8 cellular contexts compared by ENCODE assay signal in genomic region chr18:8704361-8705279, GRCh38. TPM values are rescaled to one million over a fixed set of nuclear protein-coding genes. Genes with fewer than 3 reads are reported as not detected.
DNase-seq lines count a peak whose midpoint lies in the region; TF ChIP-seq lines count a peak whose summit lies in the region.

No MANE protein-coding gene starts in this region.

- peaks cover 44 to 48% of the 10 kb centered on the region in 2 experiments for H3K4me1 Mint-ChIP-seq in H9
- peaks cover 42% of the 10 kb centered on the region for H3K4me1 Mint-ChIP-seq in neural progenitor cell

- no peak overlapping the region for H2BK15ac ChIP-seq in H9 (ENCODE audit: low read depth, low read length)

- H3K14ac ChIP-seq in H9 (ENCODE audit: insufficient read depth, low read length) = 0 out of 2 replicates have a peak overlapping the region, but pooled peaks have one; percentile 20

- no peak overlapping the region for H4K91ac ChIP-seq in H9 (ENCODE audit: insufficient read length, low read depth, low read length)

- H4K20me1 ChIP-seq in H9 (ENCODE audit: control insufficient read depth, insufficient read depth, insufficient read length) (no peaks in the 10 kb centered on the region), neural progenitor cell (ENCODE audit: low read depth) (peaks cover 30% of the 10 kb centered on the region)

- H4K5ac ChIP-seq in H9 (ENCODE audit: insufficient read length, low read depth, low read length) = no peak overlapping the region

- peaks cover 25% of the 10 kb centered on the region for H3K27me3 Mint-ChIP-seq in H9 (ENCODE audit: low read depth)
- peaks cover 17% of the 10 kb centered on the region for H3K27me3 Mint-ChIP-seq in neural progenitor cell (ENCODE audit: insufficient read depth, low read depth)

- no peak overlapping the region for H3K56ac ChIP-seq in H9 (ENCODE audit: insufficient read length, low read depth, low read length)

- no peak overlapping the region for H3K23ac ChIP-seq in H9 (ENCODE audit: insufficient read length, low read depth, low read length)

- H4K8ac ChIP-seq in H9 (replicated peaks; ENCODE audit: insufficient read length, low read depth, low read length) = no peak overlapping the region

- no peak overlapping the region for H3K27ac ChIP-seq in H9 (ENCODE audit: insufficient read length, low read depth, low read length)
- H3K27ac ChIP-seq in neural progenitor cell = no peak overlapping the region
- H3K27ac ChIP-seq in stomach = peak overlapping the region; percentile 83 to 95 (median 86)

- H2BK12ac ChIP-seq in H9 (ENCODE audit: insufficient read length, low read depth, low read length) = no peak overlapping the region

- H3K36me3 Mint-ChIP-seq in H9 (ENCODE audit: insufficient read depth in 1 of 3, low read depth in 3 of 3) = peaks cover 3 to 17% (median 7%) of the 10 kb centered on the region in 3 experiments
- H3K36me3 Mint-ChIP-seq in neural progenitor cell = no peaks in the 10 kb centered on the region

- intact Hi-C loops in stomach (cut with DNase I; ENCODE audit: low total_unique reads) = no loop called here

- peak overlapping the region; percentile 29 for H3K4me2 ChIP-seq in H9 (ENCODE audit: insufficient read depth, insufficient read length, low read length)
- peak overlapping the region; percentile 86 for H3K4me2 ChIP-seq in neural progenitor cell

- H3K36me3 ChIP-seq in neural progenitor cell = no peaks in the 10 kb centered on the region
- H3K36me3 ChIP-seq in stomach = no peaks in the 10 kb centered on the region

- no peak overlapping the region for H3K4ac ChIP-seq in H9 (ENCODE audit: low read depth, low read length)

- H3K4me1 ChIP-seq in H9 (ENCODE audit: insufficient read depth, low read length) (no peaks in the 10 kb centered on the region; the same call in 1 of the 2 replicates), neural progenitor cell (peaks cover 30% of the 10 kb centered on the region), stomach (peaks cover 26 to 45% (median 35%) of the 10 kb centered on the region in 4 donors)

- no peak overlapping the region for H2BK120ac ChIP-seq in H9 (ENCODE audit: low read depth, low read length, poor library complexity, severe bottlenecking)

- DNase-seq in Daoy (ENCODE audit: low read depth) = peak; percentile 88
- peak; percentile 84 for DNase-seq in H9
- DNase-seq in LoVo (ENCODE audit: low spot score) = peak; percentile 90
- DNase-seq in SHP77 (lab: John Stamatoyannopoulos, UW) = peak; percentile 63 to 83
- peak; percentile 79 for DNase-seq in activated gamma-delta T cell treated with Interleukin-2 at 50 U/mL for 16 hours
- peak; percentile 92 to 97 for DNase-seq in foreskin fibroblast
- peak; percentile 94 for DNase-seq in neural progenitor cell (ENCODE audit: low spot score)
- peak; percentile 92 for DNase-seq in stomach

- H3K9me3 ChIP-seq in H9 (ENCODE audit: control insufficient read depth, low read depth, low read length) (no peaks in the 10 kb centered on the region), neural progenitor cell (ENCODE audit: low read depth) (no peaks in the 10 kb centered on the region), stomach (no peaks in the 10 kb centered on the region)

- H3K23me2 ChIP-seq in H9 (ENCODE audit: insufficient read length, low read depth, low read length, poor library complexity, severe bottlenecking) = peaks cover 20% of the 10 kb centered on the region

- H2BK5ac ChIP-seq in H9 (ENCODE audit: insufficient read length, low read length) = no peak overlapping the region

- H3K27ac Mint-ChIP-seq in H9 (peak overlapping the region in 1 of 3 experiments; percentile 79; a peak in 2 of 7 replicates), neural progenitor cell (no peak overlapping the region)

- H3K4me3 Mint-ChIP-seq in H9 (peak overlapping the region; percentile 76 to 85), neural progenitor cell (peak overlapping the region; percentile 87)

- H2AFZ ChIP-seq in H9 (ENCODE audit: low read length) (no peak overlapping the region), neural progenitor cell (replicated peaks) (peak overlapping the region; percentile 91)

- H2BK20ac ChIP-seq in H9 (ENCODE audit: low read depth, low read length, poor library complexity, severe bottlenecking) = no peak overlapping the region

- H3K79me2 ChIP-seq in H9 (ENCODE audit: insufficient read depth, low read length) (peaks cover 5% of the 10 kb centered on the region; the same call in 1 of the 2 replicates), neural progenitor cell (ENCODE audit: low read depth) (peaks cover 38% of the 10 kb centered on the region)

- TF ChIP-seq POLR2A in stomach (IDR thresholded peaks at IDR 0.05) = no peak

- TF ChIP-seq EP300 in stomach (IDR thresholded peaks at IDR 0.05) = no peak

- no peak overlapping the region for H2AK5ac ChIP-seq in H9 (ENCODE audit: insufficient read length, low read length)

- H3K4me3 ChIP-seq in foreskin fibroblast (ENCODE audit: low read depth in 1 of 2, low read length in 2 of 2) = peak overlapping the region; percentile 44 to 52
- H3K4me3 ChIP-seq in neural progenitor cell = peak overlapping the region; percentile 87
- H3K4me3 ChIP-seq in stomach = peak overlapping the region; percentile 71 to 91 (median 76)

- H3K27me3 ChIP-seq in H9 (ENCODE audit: insufficient read depth, low read length) (no peaks in the 10 kb centered on the region; the same call in 1 of the 2 replicates), neural progenitor cell (no peaks in the 10 kb centered on the region), stomach (peaks cover 0 to 33% (median 10%) of the 10 kb centered on the region in 3 donors)

- H3K9ac ChIP-seq in H9 (ENCODE audit: extremely low read depth, insufficient read length, low read length) (no peak overlapping the region), neural progenitor cell (no peak overlapping the region)

- peaks cover 40% of the 10 kb centered on the region for H3F3A ChIP-seq in neural progenitor cell (ENCODE audit: low read depth)

- no peak for TF ChIP-seq CTCF in H9 (conservative IDR thresholded peaks at IDR 0.05)
- no peak for TF ChIP-seq CTCF in foreskin fibroblast (IDR thresholded peaks at IDR 0.05; ENCODE audit: low read depth, low read length)
- no peak for TF ChIP-seq CTCF in neural progenitor cell (IDR thresholded peaks at IDR 0.05)
- no peak for TF ChIP-seq CTCF in stomach (IDR thresholded peaks at IDR 0.05)

- H3T11ph ChIP-seq in H9 (ENCODE audit: low read length) = no peak overlapping the region

- H3K18ac ChIP-seq in H9 (ENCODE audit: insufficient read length, low read depth, low read length) = no peak overlapping the region

- WGBS in H9 (ENCODE audit: extremely low coverage, insufficient read length, low lambda C conversion rate) = no CpG with 5 or more reads among the region's 71 CpGs
- WGBS in stomach, 5 donors = 1 to 5% (median 2%) methylated on average over 23 to 71 of the region's 71 CpGs

- H3K79me1 ChIP-seq in H9 (ENCODE audit: insufficient read depth, low read depth, low read length, poor library complexity, severe bottlenecking) = no peaks in the 10 kb centered on the region

- H3K9me3 Mint-ChIP-seq in H9 = peaks cover 0 to 2% of the 10 kb centered on the region in 2 experiments; a peak in 1 of 5 replicates
- H3K9me3 Mint-ChIP-seq in neural progenitor cell = no peaks in the 10 kb centered on the region

RNA-seq across cellular contexts. Expression of gene MTCL1, which starts 0.7 kb away (rescaled TPM):
- 12.2 and 20.8 TPM in 2 replicates for total RNA-seq in Daoy (2014; rRNA removed; shearing (Covaris generic))
- total RNA-seq in H9 (2021) (45.1 and 50.7 TPM in 2 replicates), neural progenitor cell (ENCODE audit: low replicate concordance) (36.9 and 38.7 TPM in 2 replicates), stomach (100 to 1,000 TPM in 1 of 5 donors, 10 to 100 TPM in 4; 13.6 to 225 (median 37.7) TPM)
- 1 to 10 TPM; 2.3 to 9.5 (median 5.5) TPM for polyA plus RNA-seq in stomach

Comparison
In these comparisons a context has a peak if more than half of its experiments do, and no peak if none do; other contexts are left out.
1. H3K27ac ChIP-seq: peak in stomach (5 of 5); none in H9 (single experiment) and neural progenitor cell (single experiment).
2. Peak in every context shown above with its lines, with median percentiles within 50 percentile points of each other: DNase-seq and H3K4me3 ChIP-seq.